25 cellular contexts compared by ENCODE assay signal in genomic region chr4:100894339-100894870, GRCh38.
DNase-seq lines count a peak whose midpoint lies in the region; ATAC-seq and TF ChIP-seq lines count a peak whose summit lies in the region.
"Had no signal": no experiment of that assay in that cellular context is flagged by ENCODE, and none has a peak within 500 bp of the region (broad histone marks: within the 10 kb centered on the region; RNA-seq: fewer than 3 reads in every experiment).

No MANE protein-coding gene starts in this region.

- no peak for ATAC-seq in natural killer cell treated with Interleukin-12 subunit alpha and Interleukin-12 subunit beta and Interleukin-15 and Interleukin-18, amount 100 ng/mL, for 72 hours
- no peak for ATAC-seq in sciatic nerve
- ATAC-seq in psoas muscle: no peak
- ATAC-seq: activated CD4-positive, alpha-beta T cell treated with anti-CD3 and anti-CD28 coated beads for 36 hours; gastroesophageal sphincter; upper lobe of right lung had no signal

- H3K4me1 Mint-ChIP-seq in natural killer cell treated with Interleukin-12 subunit alpha and Interleukin-12 subunit beta and Interleukin-15 and Interleukin-18, amount 100 ng/mL, for 72 hours (ENCODE audit: low read depth in 2 of 2): peaks cover 11 to 14% of the 10 kb centered on the region in 2 donors
- H3K4me1 Mint-ChIP-seq: brain had no signal

- peaks cover 10% of the 10 kb centered on the region for H3K36me3 Mint-ChIP-seq in natural killer cell treated with Interleukin-12 subunit alpha and Interleukin-12 subunit beta and Interleukin-15 and Interleukin-18, amount 100 ng/mL, for 72 hours
- H3K36me3 Mint-ChIP-seq: brain, IgD-negative memory B cell had no signal

- peak overlapping the region; percentile 88 for H3K4me3 Mint-ChIP-seq in natural killer cell treated with Interleukin-12 subunit alpha and Interleukin-12 subunit beta and Interleukin-15 and Interleukin-18, amount 100 ng/mL, for 72 hours
- H3K4me3 Mint-ChIP-seq: brain, nephron had no signal

- H3K4me1 ChIP-seq in psoas muscle: no peaks in the 10 kb centered on the region
- H3K4me1 ChIP-seq: gastroesophageal sphincter, upper lobe of right lung had no signal

- intact Hi-C loops in sciatic nerve (cut with DNase I) (no loop called here), psoas muscle (cut with DNase I) (no loop called here)

- peak overlapping the region in 1 of 2 donors; percentile 73 for H3K27ac Mint-ChIP-seq in natural killer cell treated with Interleukin-12 subunit alpha and Interleukin-12 subunit beta and Interleukin-15 and Interleukin-18, amount 100 ng/mL, for 72 hours
- H3K27ac Mint-ChIP-seq: brain, IgD-negative memory B cell had no signal

- no peak for TF ChIP-seq CTCF in psoas muscle (IDR thresholded peaks at IDR 0.05)

- no peaks in the 10 kb centered on the region for H3K9me3 ChIP-seq in psoas muscle
- H3K9me3 ChIP-seq: esophagus squamous epithelium, upper lobe of right lung had no signal

- H3K27me3 Mint-ChIP-seq in natural killer cell treated with Interleukin-12 subunit alpha and Interleukin-12 subunit beta and Interleukin-15 and Interleukin-18, amount 100 ng/mL, for 72 hours: peaks cover 0 to under 1% of the 10 kb centered on the region in 2 donors
- H3K27me3 Mint-ChIP-seq: activated CD4-positive, alpha-beta T cell treated with anti-CD3 and anti-CD28 coated beads for 36 hours; brain; IgD-negative memory B cell had no signal

- H3K27ac ChIP-seq in psoas muscle: no peak overlapping the region
- H3K27ac ChIP-seq: esophagus squamous epithelium, gastroesophageal sphincter, HL-60, upper lobe of right lung had no signal

- H3K9me3 Mint-ChIP-seq in natural killer cell treated with Interleukin-12 subunit alpha and Interleukin-12 subunit beta and Interleukin-15 and Interleukin-18, amount 100 ng/mL, for 72 hours: peaks cover 6% of the 10 kb centered on the region

- WGBS in psoas muscle, 3 donors: 81 to 89% (median 86%) methylated on average over 1 of the region's 1 CpG

- H3K4me3 ChIP-seq in psoas muscle: no peak overlapping the region
- H3K4me3 ChIP-seq: gastroesophageal sphincter, upper lobe of right lung had no signal

- no peaks in the 10 kb centered on the region for H3K27me3 ChIP-seq in psoas muscle (ENCODE audit: insufficient read depth in 3 of 3, low read length in 2 of 3)
- H3K27me3 ChIP-seq: esophagus squamous epithelium, gastroesophageal sphincter, upper lobe of right lung had no signal

- no peaks in the 10 kb centered on the region for H3K36me3 ChIP-seq in psoas muscle (ENCODE audit: insufficient read depth in 1 of 2, low read depth in 1 of 2)
- H3K36me3 ChIP-seq: esophagus squamous epithelium, gastroesophageal sphincter, upper lobe of right lung had no signal

- DNase-seq in NCI-H1105 treated with DMSO at 0.1 percent for 48 hours (lab: John Stamatoyannopoulos, UW) (peak; percentile 63), NCI-H1105 (lab: John Stamatoyannopoulos, UW) (no peak), NCI-H146 (lab: John Stamatoyannopoulos, UW) (peak; percentile 37), cerebellum (ENCODE audit: low spot score) (peak; percentile 52), sciatic nerve (ENCODE audit: low spot score) (no peak), psoas muscle (no peak), HPDE6-E6E7 (ENCODE audit: extremely low spot score) (no peak)
- DNase-seq in natural killer cell treated with Interleukin-12 subunit alpha and Interleukin-12 subunit beta and Interleukin-15 and Interleukin-18, amount 100 ng/mL, for 72 hours (ENCODE audit: low spot score): no peak
- DNase-seq: 8988T; activated CD4-positive, alpha-beta T cell treated with anti-CD3 and anti-CD28 coated beads for 36 hours; effector memory CD4-positive, alpha-beta T cell; EL; esophagus squamous epithelium; kidney; mammary epithelial cell; NCI-H1694; SHP77; substantia nigra; SW 1271; upper lobe of right lung had no signal

Comparison
In these comparisons a context has a peak if more than half of its experiments do, and no peak if none do; other contexts are left out.
1. DNase-seq: peak in NCI-H1105 treated with DMSO at 0.1 percent for 48 hours (single experiment), NCI-H146 (single experiment) and cerebellum (single experiment); none in NCI-H1105 (single experiment), natural killer cell treated with Interleukin-12 subunit alpha and Interleukin-12 subunit beta and Interleukin-15 and Interleukin-18, amount 100 ng/mL, for 72 hours (single experiment), sciatic nerve (single experiment), psoas muscle (0 of 2) and HPDE6-E6E7 (single experiment).